Comparison of ENCODE assay signal across 8 cellular contexts in genomic region chr1:155911156-155912055, GRCh38. TPM values are rescaled to one million over a fixed set of nuclear protein-coding genes. Genes with fewer than 3 reads are reported as not detected.
DNase-seq lines count a peak whose midpoint lies in the region; ATAC-seq and TF ChIP-seq lines count a peak whose summit lies in the region.

A gene with protein sequence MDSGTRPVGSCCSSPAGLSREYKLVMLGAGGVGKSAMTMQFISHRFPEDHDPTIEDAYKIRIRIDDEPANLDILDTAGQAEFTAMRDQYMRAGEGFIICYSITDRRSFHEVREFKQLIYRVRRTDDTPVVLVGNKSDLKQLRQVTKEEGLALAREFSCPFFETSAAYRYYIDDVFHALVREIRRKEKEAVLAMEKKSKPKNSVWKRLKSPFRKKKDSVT (minus strand): TSS chr1:155911349. CDS start chr1:155910761, 588 bp downstream.

- H3K27me3 ChIP-seq in Peyer's patch (no peaks in the 10 kb centered on the region), esophagus muscularis mucosa (no peaks in the 10 kb centered on the region), muscle layer of colon (ENCODE audit: control insufficient read depth in 1 of 2, insufficient read depth in 2 of 2, low read length in 2 of 2) (no peaks in the 10 kb centered on the region)

- DNase-seq in DMS 273 treated with DMSO at 0.1 percent for 48 hours (lab: John Stamatoyannopoulos, UW) (peak; percentile 62), HuH-7 (ENCODE audit: low spot score) (peak; percentile 85), Peyer's patch (peak; percentile 89 to 96 (median 92)), esophagus muscularis mucosa (ENCODE audit: extremely low spot score) (peak; percentile 94)
- peak; percentile 87 to 90 for DNase-seq in activated T-cell treated with anti-CD3 and anti-CD28 coated beads, Interleukin-2, amount 50 U/mL, for 48 hours
- DNase-seq in stimulated activated CD8-positive, alpha-beta memory T cell treated with anti-CD3 and anti-CD28 coated beads, Interleukin-7, amount 100 ng/mL, for 24 hours (ENCODE audit: low read depth): peak; percentile 61

- TF ChIP-seq CTCF in Peyer's patch (IDR thresholded peaks at IDR 0.05) (peak in 4 of 6 experiments; percentile 32 to 47 (median 40)), esophagus muscularis mucosa (IDR thresholded peaks at IDR 0.05) (peak in 2 of 3 experiments; percentile 29 to 42)

- 19% methylated on average over 9 of the region's 34 CpGs for WGBS in esophagus muscularis mucosa

- peak within 1 kb of the TSS; percentile 90 to 93 (median 92) for H3K27ac ChIP-seq in Peyer's patch
- peak within 1 kb of the TSS; percentile 90 to 98 (median 92) for H3K27ac ChIP-seq in esophagus muscularis mucosa (replicated peaks in 1 of 4)
- H3K27ac ChIP-seq in muscle layer of colon (ENCODE audit: low read depth, low read length): peak within 1 kb of the TSS; percentile 54

- H3K9me3 ChIP-seq in Peyer's patch (no peaks in the 10 kb centered on the region), esophagus muscularis mucosa (no peaks in the 10 kb centered on the region), muscle layer of colon (ENCODE audit: low read length) (no peaks in the 10 kb centered on the region)

- H3K4me3 ChIP-seq in Peyer's patch (peak within 1 kb of the TSS; percentile 70 to 82 (median 76)), esophagus muscularis mucosa (peak within 1 kb of the TSS; percentile 66 to 90 (median 84)), muscle layer of colon (ENCODE audit: low read depth in 1 of 2, low read length in 2 of 2) (peak within 1 kb of the TSS; percentile 53 to 82)

- peaks cover 0 to 14% (median 0%) of the 10 kb centered on the region in 4 donors for H3K4me1 ChIP-seq in Peyer's patch
- peaks cover 19 to 38% (median 31%) of the 10 kb centered on the region in 4 donors for H3K4me1 ChIP-seq in esophagus muscularis mucosa
- peaks cover 17% of the 10 kb centered on the region for H3K4me1 ChIP-seq in muscle layer of colon (ENCODE audit: insufficient read depth, low read length)

- intact Hi-C loops in esophagus muscularis mucosa (cut with DNase I): loop anchor here (10.0 kb wide), 1 partner anchor 47 kb away; no protein-coding TSS in a partner anchor

- no peak for TF ChIP-seq EP300 in esophagus muscularis mucosa (IDR thresholded peaks at IDR 0.05)

- TF ChIP-seq POLR2A in Peyer's patch (IDR thresholded peaks at IDR 0.05) (peak; percentile 17 to 73), esophagus muscularis mucosa (IDR thresholded peaks at IDR 0.05; ENCODE audit: low read depth) (peak; percentile 43)

- H3K36me3 ChIP-seq in Peyer's patch: peaks cover 0 to 74% (median 0%) of the 10 kb centered on the region in 3 donors
- peaks cover 48 to 77% (median 76%) of the 10 kb centered on the region in 4 donors for H3K36me3 ChIP-seq in esophagus muscularis mucosa
- peaks cover 29% of the 10 kb centered on the region for H3K36me3 ChIP-seq in muscle layer of colon (ENCODE audit: insufficient read depth, low read length)

- ATAC-seq in GM21447 (IDR thresholded peaks at IDR 0.05; ENCODE audit: unreplicated experiment): peak; percentile 87

- H3K9ac ChIP-seq in muscle layer of colon (ENCODE audit: low read length): peak within 1 kb of the TSS; percentile 80

RNA-seq across cellular contexts. Expression of the gene that starts here (rescaled TPM):
- total RNA-seq in Peyer's patch: 10 to 100 TPM; 13.6 to 31.1 (median 17.4) TPM
- total RNA-seq in esophagus muscularis mucosa: 10 to 100 TPM; 23.0 to 36.8 (median 32.3) TPM

Comparison
In these comparisons a context has a peak if more than half of its experiments do, and no peak if none do; other contexts are left out.
1. Peak in every context shown above with its lines: DNase-seq, ATAC-seq, H3K4me3 ChIP-seq and H3K27ac ChIP-seq.